Comparison of ENCODE assay signal across 24 cellular contexts in the genomic region with DNA sequence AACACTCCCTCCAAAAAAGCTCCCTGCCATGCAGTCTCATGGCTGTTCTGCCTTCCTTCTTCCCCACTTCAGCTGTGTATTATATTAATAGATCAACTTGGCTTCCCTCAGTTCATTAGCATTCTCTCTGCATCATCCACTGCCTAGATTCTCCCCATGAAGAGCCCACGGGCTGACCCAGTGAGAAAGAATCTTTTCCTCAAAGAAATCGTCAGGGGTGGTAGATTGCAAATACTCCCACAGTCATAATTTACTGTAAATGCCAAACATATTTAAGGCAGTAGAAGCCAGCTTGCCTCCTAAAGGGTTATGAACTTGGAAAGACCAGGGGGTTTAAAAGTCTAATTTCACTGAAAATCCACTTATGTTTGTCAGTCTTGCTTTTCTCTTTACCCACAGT. TPM values are rescaled to one million over a fixed set of nuclear protein-coding genes. Genes with fewer than 3 reads are reported as not detected.
"Had no signal": no experiment of that assay in that cellular context is flagged by ENCODE, and none has a peak within 500 bp of the region (broad histone marks: within the 10 kb centered on the region; RNA-seq: fewer than 3 reads in every experiment).

No MANE protein-coding gene starts in this region.

- H3K36me3 ChIP-seq: colonic mucosa, gastrocnemius medialis, lower lobe of right lung, neural progenitor cell, right lobe of liver, stomach, thyroid gland had no signal

- H2AFZ ChIP-seq: neural progenitor cell, parathyroid adenoma had no signal

- ATAC-seq: esophagus mucosa; gastrocnemius medialis; left ventricle myocardium superior; lower lobe of right lung; natural killer cell treated with Interleukin-12 subunit alpha and Interleukin-12 subunit beta and Interleukin-15 and Interleukin-18, amount 100 ng/mL, for 72 hours; right lobe of liver had no signal

- H3K4me1 ChIP-seq: colonic mucosa, gastrocnemius medialis, lower lobe of right lung, neural progenitor cell, parathyroid adenoma, stomach had no signal

- H3K9me3 ChIP-seq: colonic mucosa, gastrocnemius medialis, lower lobe of right lung, right lobe of liver, stomach, thyroid gland had no signal

- H3K27me3 ChIP-seq: colonic mucosa, gastrocnemius medialis, neural progenitor cell, right lobe of liver, stomach, thyroid gland had no signal

- DNase-seq: colonic mucosa; effector CD8-positive, alpha-beta T cell; endodermal cell; foreskin fibroblast; gastrocnemius medialis; head of caudate nucleus; left ventricle myocardium superior; lower lobe of right lung; naive B cell; right lobe of liver; stimulated activated CD4-positive, alpha-beta T cell treated with anti-CD3 and anti-CD28 coated beads, Interleukin-12 subunit alpha, Interleukin-12 subunit beta, amount 100 ng/mL, for 4 hours; stimulated activated CD4-positive, alpha-beta T cell treated with anti-CD3 and anti-CD28 coated beads, Interleukin-1b, Interleukin-23, amount 100 ng/mL, for 48 hours; stimulated activated CD4-positive, alpha-beta T cell treated with anti-CD3 and anti-CD28 coated beads, Interleukin-4, amount 100 ng/mL, for 1 hour; stimulated activated CD8-positive, alpha-beta memory T cell treated with anti-CD3 and anti-CD28 coated beads, Interleukin-4, amount 100 ng/mL, for 48 hours; stimulated activated naive CD4-positive, alpha-beta T cell treated with Interleukin-2 at 50 U/mL for 16 hours; stomach; thyroid gland had no signal

- H3K27ac ChIP-seq: colonic mucosa, epithelial cell of prostate, gastrocnemius medialis, lower lobe of right lung, neural progenitor cell, parathyroid adenoma, right lobe of liver, stomach, thyroid gland had no signal

- H3K79me2 ChIP-seq: parathyroid adenoma had no signal

- H3K4me2 ChIP-seq: neural progenitor cell, smooth muscle cell had no signal

- H3K4me3 ChIP-seq: colonic mucosa, gastrocnemius medialis, lower lobe of right lung, neural progenitor cell, right lobe of liver, smooth muscle cell, stomach, thyroid gland had no signal

- H3K9ac ChIP-seq: neural progenitor cell, parathyroid adenoma had no signal

RNA-seq across cellular contexts. Expression of gene GNA14, which starts 33.5 kb away (rescaled TPM):
- polyA plus RNA-seq: keratinocyte had no signal
